Comparison of ENCODE assay signal across 29 cellular contexts in genomic region chr5:65916066-65916465, GRCh38.
"Had no signal": no experiment of that assay in that cellular context is flagged by ENCODE, and none has a peak within 500 bp of the region (broad histone marks: within the 10 kb centered on the region; RNA-seq: fewer than 3 reads in every experiment).

No MANE protein-coding gene starts in this region.

- FAIRE-seq: astrocyte, bronchial epithelial cell had no signal

- H3K27me3 ChIP-seq: brain microvascular endothelial cell, esophagus muscularis mucosa, foreskin keratinocyte, gastrocnemius medialis, heart right ventricle had no signal

- H3K4me1 ChIP-seq: esophagus muscularis mucosa, foreskin keratinocyte had no signal

- ATAC-seq: activated naive CD4-positive, alpha-beta T cell treated with anti-CD3 and anti-CD28 coated beads, Interleukin-2, amount 50 U/mL, for 72 hours; activated T-cell treated with anti-CD3 and anti-CD28 coated beads, Interleukin-2, amount 50 U/mL, for 72 hours; effector memory CD8-positive, alpha-beta T cell; foreskin keratinocyte; gastrocnemius medialis; heart right ventricle had no signal

- H3K27ac ChIP-seq: brain microvascular endothelial cell, esophagus muscularis mucosa, foreskin keratinocyte, gastrocnemius medialis, heart right ventricle had no signal

- H3K36me3 ChIP-seq: brain microvascular endothelial cell, esophagus muscularis mucosa, gastrocnemius medialis, heart right ventricle had no signal

- H3K4me3 ChIP-seq: esophagus muscularis mucosa, gastrocnemius medialis, heart right ventricle had no signal

- DNase-seq: activated CD4-positive, alpha-beta memory T cell treated with anti-CD3 and anti-CD28 coated beads, Interleukin-2, amount 10 ng/mL, durations not matched to agents 7 days and 5 days; activated CD4-positive, alpha-beta T cell treated with anti-CD3 and anti-CD28 coated beads for 1 hour; activated CD4-positive, alpha-beta T cell treated with anti-CD3 and anti-CD28 coated beads for 4 hours; activated CD4-positive, alpha-beta T cell treated with anti-CD3 and anti-CD28 coated beads, Interleukin-2, amount 10 ng/mL, durations not matched to agents 7 days and 5 days; activated CD4-positive, alpha-beta T cell treated with anti-CD3 and anti-CD28 coated beads, Interleukin-2, amount 50 U/mL, for 4 hours; activated CD4-positive, CD25-positive, alpha-beta regulatory T cell; activated CD8-positive, alpha-beta memory T cell treated with anti-CD3 and anti-CD28 coated beads, Interleukin-2, amount 50 U/mL, for 48 hours; activated gamma-delta T cell; activated naive CD4-positive, alpha-beta T cell; activated naive CD4-positive, alpha-beta T cell treated with anti-CD3 and anti-CD28 coated beads, Interleukin-2, amount 10 ng/mL, durations not matched to agents 7 days and 5 days; activated naive CD8-positive, alpha-beta T cell treated with anti-CD3 and anti-CD28 coated beads, Interleukin-2, amount 10 ng/mL, durations not matched to agents 7 days and 5 days; activated T-cell treated with anti-CD3 and anti-CD28 coated beads for 4 hours; activated T-cell treated with anti-CD3 and anti-CD28 coated beads, Interleukin-2, amount 50 U/mL, for 24 hours; activated T-cell treated with anti-CD3 and anti-CD28 coated beads, Interleukin-2, amount 50 U/mL, for 72 hours; anterior cingulate cortex; brain microvascular endothelial cell; cortex of kidney; dermis blood vessel endothelial cell; effector CD4-positive, alpha-beta T cell; effector memory CD8-positive, alpha-beta T cell; erythroblast; foreskin keratinocyte; gastrocnemius medialis; heart right ventricle; T-helper 2 cell had no signal

- H3K9me3 ChIP-seq: esophagus muscularis mucosa, gastrocnemius medialis, heart right ventricle had no signal
